18 cellular contexts compared by ENCODE assay signal in the genomic region with DNA sequence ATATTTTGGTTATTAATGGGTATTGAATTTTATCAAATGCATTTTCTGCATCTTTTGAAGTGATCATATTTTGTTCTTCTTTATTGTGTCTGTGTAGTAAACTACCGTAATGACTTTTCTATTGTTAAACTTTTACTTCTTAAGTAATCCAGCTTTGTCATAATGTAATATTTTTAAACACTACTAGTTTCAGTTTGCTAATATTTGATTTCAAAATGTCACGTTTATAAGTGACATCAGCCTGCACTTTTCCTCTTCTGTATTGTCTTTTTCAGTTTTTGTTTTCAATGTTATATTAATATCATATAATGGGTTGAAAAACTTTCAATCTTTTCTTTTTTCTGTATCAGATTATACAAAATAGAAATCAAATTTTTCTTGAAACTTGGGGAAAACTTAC.
"Had no signal": no experiment of that assay in that cellular context is flagged by ENCODE, and none has a peak within 500 bp of the region (broad histone marks: within the 10 kb centered on the region; RNA-seq: fewer than 3 reads in every experiment).

No MANE protein-coding gene starts in this region.

- H3K9me3 Mint-ChIP-seq: activated naive CD8-positive, alpha-beta T cell treated with anti-CD3 and anti-CD28 coated beads, Interleukin-2, amount 10 ng/mL, durations not matched to agents 7 days and 5 days; activated T-helper 1 cell treated with anti-CD3 and anti-CD28 coated beads, Interleukin-12 subunit alpha, Interleukin-12 subunit beta, Interleukin-2, Interleukin-4 antibody, amounts not matched to agents 30 ng/mL and 10 ng/mL and 1 ng/mL, durations not matched to agents 14 hours and 24 hours and 36 hours; memory B cell; neural crest cell; stimulated activated naive CD8-positive, alpha-beta T cell treated with anti-CD3 and anti-CD28 coated beads, Interleukin-15, Interleukin-2, amounts not matched to agents 100 ng/mL and 50 ng/mL, for 24 hours had no signal

- H3K27me3 Mint-ChIP-seq: memory B cell; stimulated activated naive CD8-positive, alpha-beta T cell treated with anti-CD3 and anti-CD28 coated beads, Interleukin-15, Interleukin-2, amounts not matched to agents 100 ng/mL and 50 ng/mL, for 24 hours had no signal

- H3K4me3 ChIP-seq: colonic mucosa, tibial nerve had no signal

- H3K27ac Mint-ChIP-seq: activated naive CD8-positive, alpha-beta T cell treated with anti-CD3 and anti-CD28 coated beads, Interleukin-2, amount 10 ng/mL, durations not matched to agents 7 days and 5 days; activated T-helper 1 cell treated with anti-CD3 and anti-CD28 coated beads, Interleukin-12 subunit alpha, Interleukin-12 subunit beta, Interleukin-2, Interleukin-4 antibody, amounts not matched to agents 30 ng/mL and 10 ng/mL and 1 ng/mL, durations not matched to agents 14 hours and 24 hours and 36 hours; memory B cell had no signal

- H3K27ac ChIP-seq: brain microvascular endothelial cell, colonic mucosa, gastrocnemius medialis, tibial nerve, WERI-Rb-1 had no signal

- ATAC-seq: gastrocnemius medialis, left ventricle myocardium superior had no signal

- H3K4me3 Mint-ChIP-seq: activated naive CD8-positive, alpha-beta T cell treated with anti-CD3 and anti-CD28 coated beads, Interleukin-2, amount 10 ng/mL, durations not matched to agents 7 days and 5 days; activated T-helper 1 cell treated with anti-CD3 and anti-CD28 coated beads, Interleukin-12 subunit alpha, Interleukin-12 subunit beta, Interleukin-2, Interleukin-4 antibody, amounts not matched to agents 30 ng/mL and 10 ng/mL and 1 ng/mL, durations not matched to agents 14 hours and 24 hours and 36 hours; memory B cell; neural crest cell; stimulated activated naive CD8-positive, alpha-beta T cell treated with anti-CD3 and anti-CD28 coated beads, Interleukin-15, Interleukin-2, amounts not matched to agents 100 ng/mL and 50 ng/mL, for 24 hours had no signal

- DNase-seq: activated CD4-positive, alpha-beta T cell treated with anti-CD3 and anti-CD28 coated beads for 1 hour; activated naive CD8-positive, alpha-beta T cell treated with anti-CD3 and anti-CD28 coated beads, Interleukin-2, amount 10 ng/mL, durations not matched to agents 7 days and 5 days; brain microvascular endothelial cell; central memory CD4-positive, alpha-beta T cell; colonic mucosa; erythroblast; gastrocnemius medialis; left ventricle myocardium superior; retina; stimulated activated CD4-positive, alpha-beta T cell treated with anti-CD3 and anti-CD28 coated beads, Interleukin-2, amount 100 ng/mL, for 24 hours; T-helper 2 cell; WERI-Rb-1 had no signal

- FAIRE-seq: urothelium cell line had no signal

- H3K36me3 ChIP-seq: brain microvascular endothelial cell, colonic mucosa, gastrocnemius medialis, tibial nerve, WERI-Rb-1 had no signal

- H3K9me3 ChIP-seq: colonic mucosa, gastrocnemius medialis, tibial nerve had no signal

- H3K27me3 ChIP-seq: brain microvascular endothelial cell, colonic mucosa, gastrocnemius medialis, tibial nerve had no signal

- H3K36me3 Mint-ChIP-seq: activated naive CD8-positive, alpha-beta T cell treated with anti-CD3 and anti-CD28 coated beads, Interleukin-2, amount 10 ng/mL, durations not matched to agents 7 days and 5 days; memory B cell had no signal

- H3K4me1 ChIP-seq: colonic mucosa, tibial nerve had no signal

- H3K4me1 Mint-ChIP-seq: activated naive CD8-positive, alpha-beta T cell treated with anti-CD3 and anti-CD28 coated beads, Interleukin-2, amount 10 ng/mL, durations not matched to agents 7 days and 5 days; neural crest cell had no signal
